1 cellular context compared by ENCODE assay signal in genomic region chr17:56833812-56834379, GRCh38.
A peak's percentile ranks its signal among the peaks of the same experiment; 100 is the strongest.
TF ChIP-seq lines count a peak whose summit lies in the region.

C17orf67 (minus strand) TSS chr17:56833920; CDS start chr17:56815810, 18,110 bp downstream.
DGKE (plus strand) TSS chr17:56834151; CDS start chr17:56834796, 645 bp downstream.

TF ChIP-seq in K562, 482 proteins besides CTCF, POLR2A, EP300 and RAD21 (continued from another document and continues in another):
- no peak for TF ChIP-seq TSHZ1 (CRISPR knock-in tag; IDR thresholded peaks at IDR 0.05)
- peak; percentile 77 for TF ChIP-seq CXXC5 (CRISPR knock-in tag; IDR thresholded peaks at IDR 0.05)
- peak; percentile 76 for TF ChIP-seq GATAD2A (IDR thresholded peaks at IDR 0.05)
- peak; percentile 23 for TF ChIP-seq PHF20 (IDR thresholded peaks at IDR 0.05; ENCODE audit: partially characterized antibody)
- TF ChIP-seq CREB1 (IDR thresholded peaks at IDR 0.05) = no peak
- TF ChIP-seq CREB1 (CRISPR knock-in tag; IDR thresholded peaks at IDR 0.05) = no peak
- peak; percentile 49 for TF ChIP-seq TBP (optimal IDR thresholded peaks at IDR 0.05; ENCODE audit: low read depth, low read length)
- peak; percentile 59; the same call in 1 of the 2 replicates for TF ChIP-seq ATF6 (CRISPR knock-in tag; IDR thresholded peaks at IDR 0.05)
- TF ChIP-seq SRF (CRISPR knock-in tag; IDR thresholded peaks at IDR 0.05) = no peak
- TF ChIP-seq GABPB2 (CRISPR knock-in tag; conservative IDR thresholded peaks at IDR 0.05) = no peak
- TF ChIP-seq TCFL5 (CRISPR knock-in tag; conservative IDR thresholded peaks at IDR 0.05) = no peak
- peak in 1 of 2 experiments; percentile 66; a peak in 2 of 4 replicates for TF ChIP-seq NONO (IDR thresholded peaks at IDR 0.05; ENCODE audit: low read depth in 2 of 2, low read length in 1 of 2)
- TF ChIP-seq SIN3B (IDR thresholded peaks at IDR 0.05; ENCODE audit: low read depth) = peak; percentile 53; the same call in 1 of the 2 replicates
- TF ChIP-seq NRF1 (conservative IDR thresholded peaks at IDR 0.05 in 1 of 2, IDR thresholded peaks at IDR 0.05 in 1 of 2) = peak in 1 of 2 experiments; percentile 64; a peak in 2 of 4 replicates
- peak; percentile 84 for TF ChIP-seq CTBP1 (IDR thresholded peaks at IDR 0.05; ENCODE audit: borderline replicate concordance)
- TF ChIP-seq NELFE (IDR thresholded peaks at IDR 0.05; ENCODE audit: insufficient read depth, insufficient read length) = no peak
- TF ChIP-seq BHLHE40 (IDR thresholded peaks at IDR 0.05; ENCODE audit: low read length) = peak; percentile 60
- peak; percentile 56 for TF ChIP-seq CCNT2 (IDR thresholded peaks at IDR 0.05; ENCODE audit: borderline replicate concordance, extremely low read depth, insufficient read length, low read depth, low read length)
- TF ChIP-seq HNRNPLL (IDR thresholded peaks at IDR 0.05; ENCODE audit: low read depth, low read length, poor library complexity, severe bottlenecking) = peak; percentile 12
- TF ChIP-seq MAZ (CRISPR knock-in tag; conservative IDR thresholded peaks at IDR 0.05 in 1 of 2, IDR thresholded peaks at IDR 0.05 in 1 of 2) = peak in 1 of 2 experiments; percentile 76; a peak in 3 of 4 replicates
- no peak for TF ChIP-seq HNRNPL (IDR thresholded peaks at IDR 0.05; ENCODE audit: low read depth, low read length)
- TF ChIP-seq FUS (optimal IDR thresholded peaks at IDR 0.05; ENCODE audit: low read depth, low read length) = peak; percentile 11
- peak; percentile 62; the same call in 1 of the 2 replicates for TF ChIP-seq TARDBP (IDR thresholded peaks at IDR 0.05)
- TF ChIP-seq ZNF282 (CRISPR knock-in tag; IDR thresholded peaks at IDR 0.05) = 0 out of 2 replicates have a peak, but pooled peaks have one; percentile 65
- no peak for TF ChIP-seq ZNF408 (CRISPR knock-in tag; IDR thresholded peaks at IDR 0.05; ENCODE audit: low read depth)
- TF ChIP-seq CBX8 (IDR thresholded peaks at IDR 0.05; ENCODE audit: borderline replicate concordance, extremely low read depth, low read depth, low read length, poor library complexity, severe bottlenecking) = no peak
- TF ChIP-seq ZNF324 (CRISPR knock-in tag; IDR thresholded peaks at IDR 0.05) = no peak
- TF ChIP-seq PKNOX1 (IDR thresholded peaks at IDR 0.05) = peak; percentile 79
- peak; percentile 45; the same call in 1 of the 2 replicates for TF ChIP-seq SP1 (CRISPR knock-in tag; IDR thresholded peaks at IDR 0.05)
- TF ChIP-seq FOXM1 (IDR thresholded peaks at IDR 0.05; ENCODE audit: low read depth) = no peak
- TF ChIP-seq FOXM1 (CRISPR knock-in tag; IDR thresholded peaks at IDR 0.05; ENCODE audit: low read depth) = peak; percentile 92; the same call in 1 of the 2 replicates
- TF ChIP-seq JUN (IDR thresholded peaks at IDR 0.05; ENCODE audit: borderline replicate concordance, low read depth, low read length) = no peak
- TF ChIP-seq JUN (CRISPR knock-in tag; IDR thresholded peaks at IDR 0.05; ENCODE audit: borderline replicate concordance) = 0 out of 2 replicates have a peak, but pooled peaks have one; percentile 3
- TF ChIP-seq RBBP5 (IDR thresholded peaks at IDR 0.05; ENCODE audit: borderline replicate concordance, insufficient read depth, low read length, poor library complexity, severe bottlenecking) = peak; percentile 4
- no peak for TF ChIP-seq GABPB1 (CRISPR knock-in tag; IDR thresholded peaks at IDR 0.05)
- no peak for TF ChIP-seq MYBL2 (IDR thresholded peaks at IDR 0.05; ENCODE audit: low read depth)
- no peak for TF ChIP-seq MYBL2 (CRISPR knock-in tag; IDR thresholded peaks at IDR 0.05; ENCODE audit: borderline replicate concordance)
- TF ChIP-seq PHF8 (IDR thresholded peaks at IDR 0.05; ENCODE audit: borderline replicate concordance, low read length) = peak; percentile 73; the same call in 1 of the 2 replicates
- peak; percentile 79 for TF ChIP-seq ZNF592 (IDR thresholded peaks at IDR 0.05)
- TF ChIP-seq CHAMP1 (IDR thresholded peaks at IDR 0.05) = no peak
- TF ChIP-seq NR4A1 (CRISPR knock-in tag; IDR thresholded peaks at IDR 0.05) = no peak
- TF ChIP-seq NR4A1 (tag; IDR thresholded peaks at IDR 0.05) = peak; percentile 53; the same call in 1 of the 2 replicates
- TF ChIP-seq SRSF7 (optimal IDR thresholded peaks at IDR 0.05; ENCODE audit: low read depth, low read length) = peak; percentile 84
- TF ChIP-seq GMEB1 (CRISPR knock-in tag; IDR thresholded peaks at IDR 0.05) = peak; percentile 63; the same call in 1 of the 2 replicates
- TF ChIP-seq CREBBP (IDR thresholded peaks at IDR 0.05; ENCODE audit: low read depth, low read length) = no peak
- TF ChIP-seq EZH2 (IDR thresholded peaks at IDR 0.05; ENCODE audit: borderline replicate concordance, low read depth, low read length) = no peak
- TF ChIP-seq BCOR (IDR thresholded peaks at IDR 0.05) = no peak
- TF ChIP-seq E2F4 (CRISPR knock-in tag; IDR thresholded peaks at IDR 0.05; ENCODE audit: low read depth) = 0 out of 2 replicates have a peak, but pooled peaks have one; percentile 58
- peak; percentile 64; the same call in 1 of the 2 replicates for TF ChIP-seq RB1 (IDR thresholded peaks at IDR 0.05; ENCODE audit: low read depth)
- TF ChIP-seq ID3 (CRISPR knock-in tag; IDR thresholded peaks at IDR 0.05) = no peak
- TF ChIP-seq ID3 (tag; IDR thresholded peaks at IDR 0.05) = peak; percentile 62; the same call in 1 of the 2 replicates
- no peak for TF ChIP-seq PRMT5 (CRISPR knock-in tag; IDR thresholded peaks at IDR 0.05)
- no peak for TF ChIP-seq SIN3A (IDR thresholded peaks at IDR 0.05; ENCODE audit: borderline replicate concordance in 2 of 2, control insufficient read depth in 1 of 2, low read depth in 2 of 2, low read length in 2 of 2)
